Comparison of ENCODE assay signal across 1 cellular context in the genomic region with DNA sequence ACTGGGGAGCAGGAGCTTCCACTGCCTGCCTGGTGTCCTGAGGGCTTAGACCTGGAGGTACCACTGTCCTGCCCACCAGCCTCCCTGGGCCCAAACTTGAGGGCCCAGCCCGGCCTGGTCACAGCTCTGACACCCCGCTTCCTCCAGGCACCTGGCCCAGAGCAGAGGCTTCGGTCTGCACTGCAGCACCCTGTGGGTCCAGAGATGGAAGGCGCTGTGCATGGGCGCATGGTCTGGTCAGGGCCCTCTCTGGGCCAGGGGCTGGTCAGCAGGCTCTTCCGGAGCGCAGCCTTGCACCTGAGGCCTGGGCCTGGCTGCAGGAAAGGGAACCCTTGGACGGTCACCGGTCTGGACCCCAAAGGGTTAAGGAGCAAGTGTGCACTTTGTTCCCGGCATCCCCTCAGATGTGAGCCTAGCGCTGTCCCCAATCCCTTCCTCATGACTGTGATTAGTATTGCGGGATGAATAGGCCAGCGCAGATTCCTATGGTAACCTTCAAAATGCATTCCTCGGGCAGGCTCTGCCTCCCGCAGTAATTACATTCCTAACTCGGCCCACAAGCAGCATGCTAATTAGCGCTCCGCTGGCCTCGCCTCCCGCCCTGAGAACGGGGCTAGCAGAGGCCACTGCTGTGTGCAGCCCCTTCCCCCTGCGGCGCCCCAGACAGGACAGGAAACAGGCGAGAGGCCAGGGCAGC.
A peak's percentile ranks its signal among the peaks of the same experiment; 100 is the strongest.
TF ChIP-seq lines count a peak whose summit lies in the region.

No MANE protein-coding gene starts in this region.

TF ChIP-seq in HepG2, 621 proteins besides CTCF, POLR2A, EP300 and RAD21 (continued from another document):
- no peak for TF ChIP-seq SMC3 (IDR thresholded peaks at IDR 0.05; ENCODE audit: low read length)
- no peak for TF ChIP-seq ZNF883 (CRISPR knock-in tag; IDR thresholded peaks at IDR 0.05; ENCODE audit: not compliant biosample characterization)
- peak; percentile 89 for TF ChIP-seq ZNF768 (CRISPR knock-in tag; IDR thresholded peaks at IDR 0.05)
